Comparison of ENCODE assay signal across 1 cellular context in the genomic region with DNA sequence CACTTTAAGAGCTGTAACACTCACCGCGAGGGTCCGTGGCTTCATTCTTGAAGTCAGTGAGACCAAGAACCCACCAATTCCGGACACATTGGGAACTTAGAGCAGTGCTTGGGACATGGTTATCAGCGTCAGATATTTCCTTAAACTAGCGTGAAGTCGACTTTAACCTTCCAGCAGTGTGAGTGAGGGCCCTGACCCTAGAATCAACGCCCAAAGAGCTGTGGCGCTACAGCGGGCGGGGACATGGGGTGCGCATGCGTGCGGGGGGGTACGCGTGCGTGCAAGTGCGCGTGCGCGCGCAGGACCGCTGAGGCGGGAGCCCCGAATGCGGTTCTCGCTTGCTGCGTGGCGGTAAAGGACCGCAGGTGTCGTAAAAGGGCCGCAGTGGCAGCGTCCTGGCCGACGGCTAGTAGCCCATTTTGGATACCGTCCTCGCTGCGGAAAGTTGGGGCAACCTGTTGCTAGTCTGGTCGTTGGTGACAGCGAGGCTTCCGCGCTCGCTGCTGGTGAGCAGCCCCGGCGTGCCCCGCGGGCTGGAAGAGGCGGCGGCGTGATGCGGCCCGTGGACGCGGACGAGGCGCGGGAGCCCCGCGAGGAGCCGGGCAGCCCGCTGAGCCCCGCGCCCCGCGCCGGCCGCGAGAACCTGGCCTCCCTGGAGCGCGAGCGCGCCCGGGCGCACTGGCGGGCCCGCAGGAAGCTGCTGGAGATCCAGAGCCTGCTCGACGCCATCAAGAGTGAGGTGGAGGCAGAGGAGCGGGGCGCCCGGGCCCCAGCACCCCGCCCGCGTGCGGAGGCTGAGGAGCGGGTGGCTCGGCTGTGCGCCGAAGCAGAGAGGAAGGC.
TF ChIP-seq lines count a peak whose summit lies in the region.

No MANE protein-coding gene starts in this region.

TF ChIP-seq in K562, 482 proteins besides CTCF, POLR2A, EP300 and RAD21 (continued from another document and continues in another):
- TF ChIP-seq, protein P1, sequence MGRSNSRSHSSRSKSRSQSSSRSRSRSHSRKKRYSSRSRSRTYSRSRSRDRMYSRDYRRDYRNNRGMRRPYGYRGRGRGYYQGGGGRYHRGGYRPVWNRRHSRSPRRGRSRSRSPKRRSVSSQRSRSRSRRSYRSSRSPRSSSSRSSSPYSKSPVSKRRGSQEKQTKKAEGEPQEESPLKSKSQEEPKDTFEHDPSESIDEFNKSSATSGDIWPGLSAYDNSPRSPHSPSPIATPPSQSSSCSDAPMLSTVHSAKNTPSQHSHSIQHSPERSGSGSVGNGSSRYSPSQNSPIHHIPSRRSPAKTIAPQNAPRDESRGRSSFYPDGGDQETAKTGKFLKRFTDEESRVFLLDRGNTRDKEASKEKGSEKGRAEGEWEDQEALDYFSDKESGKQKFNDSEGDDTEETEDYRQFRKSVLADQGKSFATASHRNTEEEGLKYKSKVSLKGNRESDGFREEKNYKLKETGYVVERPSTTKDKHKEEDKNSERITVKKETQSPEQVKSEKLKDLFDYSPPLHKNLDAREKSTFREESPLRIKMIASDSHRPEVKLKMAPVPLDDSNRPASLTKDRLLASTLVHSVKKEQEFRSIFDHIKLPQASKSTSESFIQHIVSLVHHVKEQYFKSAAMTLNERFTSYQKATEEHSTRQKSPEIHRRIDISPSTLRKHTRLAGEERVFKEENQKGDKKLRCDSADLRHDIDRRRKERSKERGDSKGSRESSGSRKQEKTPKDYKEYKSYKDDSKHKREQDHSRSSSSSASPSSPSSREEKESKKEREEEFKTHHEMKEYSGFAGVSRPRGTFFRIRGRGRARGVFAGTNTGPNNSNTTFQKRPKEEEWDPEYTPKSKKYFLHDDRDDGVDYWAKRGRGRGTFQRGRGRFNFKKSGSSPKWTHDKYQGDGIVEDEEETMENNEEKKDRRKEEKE (IDR thresholded peaks at IDR 0.05; ENCODE audit: borderline replicate concordance in 1 of 2, control insufficient read depth in 1 of 2, low read depth in 2 of 2, low read length in 1 of 2), result no peak; a peak in 2 of 4 replicates
- no peak for TF ChIP-seq NFYB (IDR thresholded peaks at IDR 0.05; ENCODE audit: extremely low read depth, insufficient read length)
- no peak for TF ChIP-seq STAG1 (CRISPR knock-in tag; IDR thresholded peaks at IDR 0.05; ENCODE audit: borderline replicate concordance)
- TF ChIP-seq, protein P2, sequence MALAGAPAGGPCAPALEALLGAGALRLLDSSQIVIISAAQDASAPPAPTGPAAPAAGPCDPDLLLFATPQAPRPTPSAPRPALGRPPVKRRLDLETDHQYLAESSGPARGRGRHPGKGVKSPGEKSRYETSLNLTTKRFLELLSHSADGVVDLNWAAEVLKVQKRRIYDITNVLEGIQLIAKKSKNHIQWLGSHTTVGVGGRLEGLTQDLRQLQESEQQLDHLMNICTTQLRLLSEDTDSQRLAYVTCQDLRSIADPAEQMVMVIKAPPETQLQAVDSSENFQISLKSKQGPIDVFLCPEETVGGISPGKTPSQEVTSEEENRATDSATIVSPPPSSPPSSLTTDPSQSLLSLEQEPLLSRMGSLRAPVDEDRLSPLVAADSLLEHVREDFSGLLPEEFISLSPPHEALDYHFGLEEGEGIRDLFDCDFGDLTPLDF (CRISPR knock-in tag; IDR thresholded peaks at IDR 0.05), result peak; percentile 77
- peak in 1 of 2 experiments; percentile 94; a peak in 3 of 4 replicates for TF ChIP-seq ARNT (IDR thresholded peaks at IDR 0.05)
- TF ChIP-seq ZNF143 (CRISPR knock-in tag; IDR thresholded peaks at IDR 0.05), result no peak
- peak; percentile 97 for TF ChIP-seq POLR2H (tag; IDR thresholded peaks at IDR 0.05; ENCODE audit: low read depth)
- TF ChIP-seq XRCC3 (IDR thresholded peaks at IDR 0.05), result no peak
- TF ChIP-seq HDAC6 (IDR thresholded peaks at IDR 0.05; ENCODE audit: low read depth, low read length), result no peak
- no peak for TF ChIP-seq SAFB2 (IDR thresholded peaks at IDR 0.05; ENCODE audit: borderline replicate concordance, low read depth, low read length, severe bottlenecking)
- TF ChIP-seq NR4A1 (CRISPR knock-in tag; IDR thresholded peaks at IDR 0.05), result no peak
- TF ChIP-seq NR4A1 (tag; IDR thresholded peaks at IDR 0.05), result 0 out of 2 replicates have a peak, but pooled peaks have one; percentile 13
- TF ChIP-seq FOXA3 (CRISPR knock-in tag; conservative IDR thresholded peaks at IDR 0.05 in 1 of 2, IDR thresholded peaks at IDR 0.05 in 1 of 2), result peak in 1 of 2 experiments; percentile 14; a peak in 2 of 4 replicates
- peak; percentile 58; the same call in 1 of the 2 replicates for TF ChIP-seq HCFC1 (IDR thresholded peaks at IDR 0.05; ENCODE audit: low read depth, low read length)
- TF ChIP-seq, protein P3, sequence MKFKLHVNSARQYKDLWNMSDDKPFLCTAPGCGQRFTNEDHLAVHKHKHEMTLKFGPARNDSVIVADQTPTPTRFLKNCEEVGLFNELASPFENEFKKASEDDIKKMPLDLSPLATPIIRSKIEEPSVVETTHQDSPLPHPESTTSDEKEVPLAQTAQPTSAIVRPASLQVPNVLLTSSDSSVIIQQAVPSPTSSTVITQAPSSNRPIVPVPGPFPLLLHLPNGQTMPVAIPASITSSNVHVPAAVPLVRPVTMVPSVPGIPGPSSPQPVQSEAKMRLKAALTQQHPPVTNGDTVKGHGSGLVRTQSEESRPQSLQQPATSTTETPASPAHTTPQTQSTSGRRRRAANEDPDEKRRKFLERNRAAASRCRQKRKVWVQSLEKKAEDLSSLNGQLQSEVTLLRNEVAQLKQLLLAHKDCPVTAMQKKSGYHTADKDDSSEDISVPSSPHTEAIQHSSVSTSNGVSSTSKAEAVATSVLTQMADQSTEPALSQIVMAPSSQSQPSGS (CRISPR knock-in tag; IDR thresholded peaks at IDR 0.05), result no peak
- TF ChIP-seq POLR3A (IDR thresholded peaks at IDR 0.05; ENCODE audit: borderline replicate concordance, extremely low read depth, insufficient read depth, insufficient read length), result no peak
- TF ChIP-seq MCM3 (IDR thresholded peaks at IDR 0.05), result no peak
- TF ChIP-seq TEAD2 (tag; IDR thresholded peaks at IDR 0.05), result no peak
- peak; percentile 58; the same call in 1 of the 2 replicates for TF ChIP-seq GTF2F1 (IDR thresholded peaks at IDR 0.05; ENCODE audit: low read depth, low read length)
- TF ChIP-seq BRD4 (IDR thresholded peaks at IDR 0.05), result 0 out of 2 replicates have a peak, but pooled peaks have one; percentile 35
- TF ChIP-seq KAT2B (IDR thresholded peaks at IDR 0.05; ENCODE audit: low read depth, low read length), result no peak
- TF ChIP-seq ZNF23 (CRISPR knock-in tag; IDR thresholded peaks at IDR 0.05), result no peak
- TF ChIP-seq ZFX (CRISPR knock-in tag; IDR thresholded peaks at IDR 0.05), result peak; percentile 70
- no peak for TF ChIP-seq MCM5 (IDR thresholded peaks at IDR 0.05; ENCODE audit: low read depth)
- TF ChIP-seq, protein P4, sequence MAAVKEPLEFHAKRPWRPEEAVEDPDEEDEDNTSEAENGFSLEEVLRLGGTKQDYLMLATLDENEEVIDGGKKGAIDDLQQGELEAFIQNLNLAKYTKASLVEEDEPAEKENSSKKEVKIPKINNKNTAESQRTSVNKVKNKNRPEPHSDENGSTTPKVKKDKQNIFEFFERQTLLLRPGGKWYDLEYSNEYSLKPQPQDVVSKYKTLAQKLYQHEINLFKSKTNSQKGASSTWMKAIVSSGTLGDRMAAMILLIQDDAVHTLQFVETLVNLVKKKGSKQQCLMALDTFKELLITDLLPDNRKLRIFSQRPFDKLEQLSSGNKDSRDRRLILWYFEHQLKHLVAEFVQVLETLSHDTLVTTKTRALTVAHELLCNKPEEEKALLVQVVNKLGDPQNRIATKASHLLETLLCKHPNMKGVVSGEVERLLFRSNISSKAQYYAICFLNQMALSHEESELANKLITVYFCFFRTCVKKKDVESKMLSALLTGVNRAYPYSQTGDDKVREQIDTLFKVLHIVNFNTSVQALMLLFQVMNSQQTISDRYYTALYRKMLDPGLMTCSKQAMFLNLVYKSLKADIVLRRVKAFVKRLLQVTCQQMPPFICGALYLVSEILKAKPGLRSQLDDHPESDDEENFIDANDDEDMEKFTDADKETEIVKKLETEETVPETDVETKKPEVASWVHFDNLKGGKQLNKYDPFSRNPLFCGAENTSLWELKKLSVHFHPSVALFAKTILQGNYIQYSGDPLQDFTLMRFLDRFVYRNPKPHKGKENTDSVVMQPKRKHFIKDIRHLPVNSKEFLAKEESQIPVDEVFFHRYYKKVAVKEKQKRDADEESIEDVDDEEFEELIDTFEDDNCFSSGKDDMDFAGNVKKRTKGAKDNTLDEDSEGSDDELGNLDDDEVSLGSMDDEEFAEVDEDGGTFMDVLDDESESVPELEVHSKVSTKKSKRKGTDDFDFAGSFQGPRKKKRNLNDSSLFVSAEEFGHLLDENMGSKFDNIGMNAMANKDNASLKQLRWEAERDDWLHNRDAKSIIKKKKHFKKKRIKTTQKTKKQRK (IDR thresholded peaks at IDR 0.05; ENCODE audit: borderline replicate concordance, low read depth, low read length), result no peak
- no peak for TF ChIP-seq ZNF695 (CRISPR knock-in tag; IDR thresholded peaks at IDR 0.05)
- no peak for TF ChIP-seq SREBF1 (IDR thresholded peaks at IDR 0.05; ENCODE audit: borderline replicate concordance, low read depth, low read length)
- TF ChIP-seq NFIX (CRISPR knock-in tag; IDR thresholded peaks at IDR 0.05; ENCODE audit: low read depth), result no peak
- no peak for TF ChIP-seq RBM15 (IDR thresholded peaks at IDR 0.05; ENCODE audit: insufficient read depth, low read length)
- TF ChIP-seq ZKSCAN1 (IDR thresholded peaks at IDR 0.05; ENCODE audit: low read depth, low read length), result peak; percentile 46; the same call in 1 of the 2 replicates
- no peak for TF ChIP-seq CEBPG (CRISPR knock-in tag; IDR thresholded peaks at IDR 0.05)
- no peak for TF ChIP-seq CEBPG (tag; conservative IDR thresholded peaks at IDR 0.05 in 1 of 2, IDR thresholded peaks at IDR 0.05 in 1 of 2)
- TF ChIP-seq, protein P5, sequence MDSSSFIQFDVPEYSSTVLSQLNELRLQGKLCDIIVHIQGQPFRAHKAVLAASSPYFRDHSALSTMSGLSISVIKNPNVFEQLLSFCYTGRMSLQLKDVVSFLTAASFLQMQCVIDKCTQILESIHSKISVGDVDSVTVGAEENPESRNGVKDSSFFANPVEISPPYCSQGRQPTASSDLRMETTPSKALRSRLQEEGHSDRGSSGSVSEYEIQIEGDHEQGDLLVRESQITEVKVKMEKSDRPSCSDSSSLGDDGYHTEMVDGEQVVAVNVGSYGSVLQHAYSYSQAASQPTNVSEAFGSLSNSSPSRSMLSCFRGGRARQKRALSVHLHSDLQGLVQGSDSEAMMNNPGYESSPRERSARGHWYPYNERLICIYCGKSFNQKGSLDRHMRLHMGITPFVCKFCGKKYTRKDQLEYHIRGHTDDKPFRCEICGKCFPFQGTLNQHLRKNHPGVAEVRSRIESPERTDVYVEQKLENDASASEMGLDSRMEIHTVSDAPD (CRISPR knock-in tag; IDR thresholded peaks at IDR 0.05), result no peak
- no peak for TF ChIP-seq CHD4 (IDR thresholded peaks at IDR 0.05; ENCODE audit: insufficient read depth, insufficient replicate concordance, low read depth, low read length, poor library complexity, severe bottlenecking)
- TF ChIP-seq HMG20B (CRISPR knock-in tag; IDR thresholded peaks at IDR 0.05), result no peak
- TF ChIP-seq, protein P6, sequence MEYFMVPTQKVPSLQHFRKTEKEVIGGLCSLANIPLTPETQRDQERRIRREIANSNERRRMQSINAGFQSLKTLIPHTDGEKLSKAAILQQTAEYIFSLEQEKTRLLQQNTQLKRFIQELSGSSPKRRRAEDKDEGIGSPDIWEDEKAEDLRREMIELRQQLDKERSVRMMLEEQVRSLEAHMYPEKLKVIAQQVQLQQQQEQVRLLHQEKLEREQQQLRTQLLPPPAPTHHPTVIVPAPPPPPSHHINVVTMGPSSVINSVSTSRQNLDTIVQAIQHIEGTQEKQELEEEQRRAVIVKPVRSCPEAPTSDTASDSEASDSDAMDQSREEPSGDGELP (CRISPR knock-in tag; IDR thresholded peaks at IDR 0.05; ENCODE audit: borderline replicate concordance), result peak; percentile 79
- TF ChIP-seq POLR2B (IDR thresholded peaks at IDR 0.05; ENCODE audit: low read depth, partially characterized antibody), result peak; percentile 99
- TF ChIP-seq ZNF699 (CRISPR knock-in tag; IDR thresholded peaks at IDR 0.05; ENCODE audit: insufficient replicate concordance), result no peak
- no peak for TF ChIP-seq SMAD2 (IDR thresholded peaks at IDR 0.05; ENCODE audit: low read depth, low read length)
- no peak; a peak in 2 of 4 replicates for TF ChIP-seq TRIM24 (IDR thresholded peaks at IDR 0.05)
- TF ChIP-seq EP400 (IDR thresholded peaks at IDR 0.05), result peak; percentile 82
- peak; percentile 60; the same call in 1 of the 2 replicates for TF ChIP-seq OTX1 (CRISPR knock-in tag; IDR thresholded peaks at IDR 0.05)
- no peak for TF ChIP-seq HNRNPUL1 (IDR thresholded peaks at IDR 0.05; ENCODE audit: low read length)
- TF ChIP-seq TAF1 (IDR thresholded peaks at IDR 0.05; ENCODE audit: control insufficient read depth, extremely low read depth, insufficient read depth, low read length, severe bottlenecking), result peak; percentile 95
- TF ChIP-seq EWSR1 (IDR thresholded peaks at IDR 0.05; ENCODE audit: borderline replicate concordance, low read depth, partially characterized antibody), result no peak
- TF ChIP-seq, protein P7, sequence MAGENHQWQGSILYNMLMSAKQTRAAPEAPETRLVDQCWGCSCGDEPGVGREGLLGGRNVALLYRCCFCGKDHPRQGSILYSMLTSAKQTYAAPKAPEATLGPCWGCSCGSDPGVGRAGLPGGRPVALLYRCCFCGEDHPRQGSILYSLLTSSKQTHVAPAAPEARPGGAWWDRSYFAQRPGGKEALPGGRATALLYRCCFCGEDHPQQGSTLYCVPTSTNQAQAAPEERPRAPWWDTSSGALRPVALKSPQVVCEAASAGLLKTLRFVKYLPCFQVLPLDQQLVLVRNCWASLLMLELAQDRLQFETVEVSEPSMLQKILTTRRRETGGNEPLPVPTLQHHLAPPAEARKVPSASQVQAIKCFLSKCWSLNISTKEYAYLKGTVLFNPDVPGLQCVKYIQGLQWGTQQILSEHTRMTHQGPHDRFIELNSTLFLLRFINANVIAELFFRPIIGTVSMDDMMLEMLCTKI (IDR thresholded peaks at IDR 0.05; ENCODE audit: partially characterized antibody), result no peak
- no peak for TF ChIP-seq ZNF408 (CRISPR knock-in tag; IDR thresholded peaks at IDR 0.05; ENCODE audit: low read depth)
- TF ChIP-seq LARP7 (IDR thresholded peaks at IDR 0.05), result 0 out of 2 replicates have a peak, but pooled peaks have one; percentile 48
- TF ChIP-seq, protein P8, sequence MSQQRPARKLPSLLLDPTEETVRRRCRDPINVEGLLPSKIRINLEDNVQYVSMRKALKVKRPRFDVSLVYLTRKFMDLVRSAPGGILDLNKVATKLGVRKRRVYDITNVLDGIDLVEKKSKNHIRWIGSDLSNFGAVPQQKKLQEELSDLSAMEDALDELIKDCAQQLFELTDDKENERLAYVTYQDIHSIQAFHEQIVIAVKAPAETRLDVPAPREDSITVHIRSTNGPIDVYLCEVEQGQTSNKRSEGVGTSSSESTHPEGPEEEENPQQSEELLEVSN (IDR thresholded peaks at IDR 0.05; ENCODE audit: borderline replicate concordance in 1 of 2, extremely low read depth in 1 of 2, insufficient read depth in 1 of 2, insufficient read length in 1 of 2, low read depth in 1 of 2, low read length in 1 of 2, poor library complexity in 1 of 2, severe bottlenecking in 1 of 2), result peak; percentile 90 to 96
- no peak for TF ChIP-seq SP2 (IDR thresholded peaks at IDR 0.05; ENCODE audit: extremely low read depth, low read depth, low read length, poor library complexity, severe bottlenecking)
- no peak for TF ChIP-seq NR2F6 (CRISPR knock-in tag; IDR thresholded peaks at IDR 0.05)
- no peak for TF ChIP-seq ZNF354B (CRISPR knock-in tag; IDR thresholded peaks at IDR 0.05)
- TF ChIP-seq MAFF (IDR thresholded peaks at IDR 0.05; ENCODE audit: low read length), result no peak
- peak in 1 of 2 experiments; percentile 4; a peak in 1 of 4 replicates for TF ChIP-seq TEAD1 (CRISPR knock-in tag; IDR thresholded peaks at IDR 0.05)
- no peak for TF ChIP-seq ZBTB7A (IDR thresholded peaks at IDR 0.05; ENCODE audit: borderline replicate concordance, control insufficient read depth, low read depth, low read length)
